ENCODE assay signal across 1 cellular context in genomic region chr16:68237243-68238028, GRCh38.
TF ChIP-seq lines count a peak whose summit lies in the region.

No MANE protein-coding gene starts in this region.

TF ChIP-seq in HepG2, 621 proteins besides CTCF, POLR2A, EP300 and RAD21 (continued from another document and continues in another):
- TF ChIP-seq ZNF446 (CRISPR knock-in tag; IDR thresholded peaks at IDR 0.05) (no peak), ZNF639 (CRISPR knock-in tag; conservative IDR thresholded peaks at IDR 0.05) (peak; percentile 82), ATF3 (CRISPR knock-in tag; IDR thresholded peaks at IDR 0.05) (peak; percentile 11; the same call in 1 of the 2 replicates), CENPT (CRISPR knock-in tag; IDR thresholded peaks at IDR 0.05; ENCODE audit: low read depth) (peak; percentile 78; the same call in 1 of the 2 replicates), MAFG (CRISPR knock-in tag; IDR thresholded peaks at IDR 0.05) (no peak), PREB (CRISPR knock-in tag; IDR thresholded peaks at IDR 0.05) (no peak), FOXK2 (IDR thresholded peaks at IDR 0.05) (no peak), ZSCAN22 (CRISPR knock-in tag; IDR thresholded peaks at IDR 0.05) (no peak), POGK (CRISPR knock-in tag; conservative IDR thresholded peaks at IDR 0.05) (peak; percentile 80), ZNF331 (CRISPR knock-in tag; IDR thresholded peaks at IDR 0.05) (peak; percentile 65; the same call in 1 of the 2 replicates), PCBP1 (IDR thresholded peaks at IDR 0.05; ENCODE audit: borderline replicate concordance, low read depth, low read length) (peak; percentile 80; the same call in 1 of the 2 replicates), ATRX (CRISPR knock-in tag; IDR thresholded peaks at IDR 0.05; ENCODE audit: borderline replicate concordance) (no peak), ZNF761 (CRISPR knock-in tag; conservative IDR thresholded peaks at IDR 0.05) (no peak), CBX5 (CRISPR knock-in tag; IDR thresholded peaks at IDR 0.05; ENCODE audit: borderline replicate concordance) (no peak; the same call in 1 of the 2 replicates), GPBP1L1 (CRISPR knock-in tag; IDR thresholded peaks at IDR 0.05) (no peak), ZNF484 (CRISPR knock-in tag; IDR thresholded peaks at IDR 0.05; ENCODE audit: borderline replicate concordance, low read depth) (no peak), ZNF501 (CRISPR knock-in tag; IDR thresholded peaks at IDR 0.05) (peak; percentile 77), ZNF550 (CRISPR knock-in tag; IDR thresholded peaks at IDR 0.05; ENCODE audit: borderline replicate concordance) (no peak; the same call in 1 of the 2 replicates), PHF21A (CRISPR knock-in tag; IDR thresholded peaks at IDR 0.05) (peak; percentile 68), PBX2 (CRISPR knock-in tag; IDR thresholded peaks at IDR 0.05) (peak; percentile 83), TCF12 (IDR thresholded peaks at IDR 0.05) (no peak), TCF12 (CRISPR knock-in tag; IDR thresholded peaks at IDR 0.05) (peak; percentile 76; the same call in 1 of the 2 replicates), ZNF274 (CRISPR knock-in tag; IDR thresholded peaks at IDR 0.05) (peak; percentile 80; the same call in 1 of the 2 replicates), ZBTB43 (CRISPR knock-in tag; conservative IDR thresholded peaks at IDR 0.05) (peak; percentile 66; the same call in 1 of the 2 replicates), ZNF460 (CRISPR knock-in tag; IDR thresholded peaks at IDR 0.05; ENCODE audit: borderline replicate concordance) (no peak), TEF (CRISPR knock-in tag; IDR thresholded peaks at IDR 0.05) (peak; percentile 28; the same call in 1 of the 2 replicates), BCL6 (CRISPR knock-in tag; IDR thresholded peaks at IDR 0.05) (peak; percentile 75), NR2C2 (CRISPR knock-in tag; IDR thresholded peaks at IDR 0.05; ENCODE audit: borderline replicate concordance) (peak; percentile 82), THYN1 (CRISPR knock-in tag; IDR thresholded peaks at IDR 0.05; ENCODE audit: borderline replicate concordance, low read depth) (no peak), ZKSCAN8 (CRISPR knock-in tag; IDR thresholded peaks at IDR 0.05; ENCODE audit: borderline replicate concordance) (peak; percentile 71), NFYC (CRISPR knock-in tag; IDR thresholded peaks at IDR 0.05) (peak; percentile 80), MNT (IDR thresholded peaks at IDR 0.05) (peak; percentile 64), E2F5 (CRISPR knock-in tag; conservative IDR thresholded peaks at IDR 0.05) (no peak; the same call in 1 of the 2 replicates), ZNF101 (CRISPR knock-in tag; IDR thresholded peaks at IDR 0.05; ENCODE audit: borderline replicate concordance, low read depth) (no peak), NR2F2 (IDR thresholded peaks at IDR 0.05; ENCODE audit: borderline replicate concordance, low read depth) (no peak), ZNF674 (CRISPR knock-in tag; IDR thresholded peaks at IDR 0.05; ENCODE audit: low read depth) (no peak), ZNF292 (CRISPR knock-in tag; IDR thresholded peaks at IDR 0.05; ENCODE audit: borderline replicate concordance, low read depth) (no peak), CHCHD3 (CRISPR knock-in tag; IDR thresholded peaks at IDR 0.05) (0 out of 2 replicates have a peak, but pooled peaks have one; percentile 70), ZNF740 (CRISPR knock-in tag; IDR thresholded peaks at IDR 0.05) (peak; percentile 30; the same call in 1 of the 2 replicates), MYC (CRISPR knock-in tag; IDR thresholded peaks at IDR 0.05; ENCODE audit: borderline replicate concordance) (peak; percentile 74), FLYWCH1 (CRISPR knock-in tag; IDR thresholded peaks at IDR 0.05) (0 out of 2 replicates have a peak, but pooled peaks have one; percentile 32), KLF16 (CRISPR knock-in tag; IDR thresholded peaks at IDR 0.05) (peak in 1 of 2 experiments; percentile 83; a peak in 1 of 4 replicates), ZNF558 (CRISPR knock-in tag; IDR thresholded peaks at IDR 0.05; ENCODE audit: borderline replicate concordance) (0 out of 2 replicates have a peak, but pooled peaks have one; percentile 1), ZNF138 (CRISPR knock-in tag; IDR thresholded peaks at IDR 0.05; ENCODE audit: low read depth) (no peak), THAP7 (CRISPR knock-in tag; IDR thresholded peaks at IDR 0.05) (peak; percentile 97), ZBTB21 (CRISPR knock-in tag; IDR thresholded peaks at IDR 0.05) (peak; percentile 15; the same call in 1 of the 2 replicates), RFX5 (IDR thresholded peaks at IDR 0.05; ENCODE audit: low read depth, low read length) (no peak), PHF5A (CRISPR knock-in tag; IDR thresholded peaks at IDR 0.05; ENCODE audit: low read depth, unreplicated experiment) (peak; percentile 68), KAT7 (CRISPR knock-in tag; IDR thresholded peaks at IDR 0.05; ENCODE audit: borderline replicate concordance) (0 out of 2 replicates have a peak, but pooled peaks have one; percentile 26), SIN3B (IDR thresholded peaks at IDR 0.05; ENCODE audit: low read length) (no peak; the same call in 1 of the 2 replicates), ZNF839 (CRISPR knock-in tag; IDR thresholded peaks at IDR 0.05; ENCODE audit: borderline replicate concordance) (no peak; the same call in 1 of the 2 replicates), ZNF547 (CRISPR knock-in tag; IDR thresholded peaks at IDR 0.05) (peak; percentile 38; the same call in 1 of the 2 replicates), SOX13 (IDR thresholded peaks at IDR 0.05) (no peak), SOX13 (CRISPR knock-in tag; conservative IDR thresholded peaks at IDR 0.05 in 1 of 2, IDR thresholded peaks at IDR 0.05 in 1 of 2) (peak in 1 of 2 experiments; percentile 81; a peak in 3 of 4 replicates), MXI1 (IDR thresholded peaks at IDR 0.05; ENCODE audit: borderline replicate concordance, low read depth, low read length) (peak; percentile 95), ZNF850 (CRISPR knock-in tag; conservative IDR thresholded peaks at IDR 0.05) (no peak), HNF4A (CRISPR knock-in tag; IDR thresholded peaks at IDR 0.05) (peak; percentile 45), EHMT2 (IDR thresholded peaks at IDR 0.05; ENCODE audit: borderline replicate concordance, low read depth, low read length) (no peak)
